Comparison of ENCODE assay signal across 8 cellular contexts in genomic region chr4:54063737-54064316, GRCh38. TPM values are rescaled to one million over a fixed set of nuclear protein-coding genes. Genes with fewer than 3 reads are reported as not detected.
A peak's percentile ranks its signal among the peaks of the same experiment; 100 is the strongest.
DNase-seq lines count a peak whose midpoint lies in the region; ATAC-seq and TF ChIP-seq lines count a peak whose summit lies in the region.

No MANE protein-coding gene starts in this region.

- WGBS in ovary, 3 donors = 0% methylated on average over 38 of the region's 38 CpGs
- 0% methylated on average over 34 to 38 of the region's 38 CpGs for WGBS in aorta, 2 donors

- H3K9me3 ChIP-seq in ovary = no peaks in the 10 kb centered on the region
- H3K9me3 ChIP-seq in aorta (ENCODE audit: control insufficient read depth, low read length) = no peaks in the 10 kb centered on the region

- H3K4me3 ChIP-seq in ovary = peak overlapping the region; percentile 96
- H3K4me3 ChIP-seq in aorta (ENCODE audit: low read length in 2 of 2) = peak overlapping the region; percentile 58 to 85

- H3K4me1 ChIP-seq in ovary (ENCODE audit: insufficient read depth) = peaks cover 4% of the 10 kb centered on the region
- peaks cover 0 to 2% of the 10 kb centered on the region in 2 donors for H3K4me1 ChIP-seq in aorta (ENCODE audit: control insufficient read depth in 1 of 2, insufficient read depth in 2 of 2, low read length in 2 of 2)

- H3K36me3 ChIP-seq in ovary (no peaks in the 10 kb centered on the region), aorta (ENCODE audit: control insufficient read depth in 1 of 2, insufficient read depth in 2 of 2, low read length in 1 of 2) (no peaks in the 10 kb centered on the region)

- ATAC-seq in HG02588 (IDR thresholded peaks at IDR 0.05; ENCODE audit: unreplicated experiment) = peak; percentile 27
- ATAC-seq in aorta (ENCODE audit: low FRiP score) = peak; percentile 59

- DNase-seq in DMS 273 (lab: John Stamatoyannopoulos, UW; ENCODE audit: unreplicated experiment) (peak; percentile 53), DMS 273 treated with DMSO at 0.1 percent for 48 hours (lab: John Stamatoyannopoulos, UW) (no peak), NCI-H69 (lab: John Stamatoyannopoulos, UW) (peak; percentile 34), activated gamma-delta T cell treated with Interleukin-2 at 50 U/mL for 16 hours (peak; percentile 36), germinal center (ENCODE audit: low spot score) (peak; percentile 60), ovary (peak; percentile 43 to 70 (median 53)), aorta (peak; percentile 65 to 83)

- TF ChIP-seq POLR2A in ovary (IDR thresholded peaks at IDR 0.05) = no peak

- H3K27me3 ChIP-seq in ovary (no peaks in the 10 kb centered on the region), aorta (ENCODE audit: control insufficient read depth in 1 of 2, insufficient read depth in 2 of 2, low read length in 1 of 2) (no peaks in the 10 kb centered on the region)

- TF ChIP-seq EP300 in ovary (IDR thresholded peaks at IDR 0.05) = no peak

- TF ChIP-seq CTCF in ovary (IDR thresholded peaks at IDR 0.05) = no peak

- intact Hi-C loops in ovary (cut with DNase I) = loop anchor here in 3 of 4 donors (10.0 kb wide), 3 partner anchors 151 to 171 kb away; partner anchors contain the start of gene PDGFRA (in 1 of the 3)
- intact Hi-C loops in aorta (cut with DNase I) = loop anchor here (5.0 to 10.0 kb wide), 4 partner anchors 101 to 349 kb away; partner anchors contain the start of gene PDGFRA (in 2 of the 2)

- peak overlapping the region; percentile 59 to 83 for H3K27ac ChIP-seq in ovary
- H3K27ac ChIP-seq in aorta (ENCODE audit: low read depth in 1 of 2, low read length in 2 of 2) = peak overlapping the region; percentile 31 to 87

RNA-seq across cellular contexts. Expression of gene CHIC2, which starts 0.6 kb away (rescaled TPM):
- 10 to 100 TPM; 15.9 to 37.6 (median 18.3) TPM for total RNA-seq in ovary
- polyA plus RNA-seq in ovary = 10 to 100 TPM; 14.7 to 23.6 TPM
- total RNA-seq in aorta = 10 to 100 TPM; 31.8 to 31.9 TPM
- 10 to 100 TPM; 18.4 to 23.7 TPM for polyA plus RNA-seq in aorta

RNA-seq across cellular contexts. Expression of gene GSX2, which starts 36.1 kb away (rescaled TPM):
- total RNA-seq in ovary (not detected), aorta (not detected)
- polyA plus RNA-seq in ovary (not detected), aorta (not detected)
